In genomic region chr1:23383547-23384311, GRCh38 we compare ENCODE assay signal across 1 cellular context.
TF ChIP-seq lines count a peak whose summit lies in the region.

No MANE protein-coding gene starts in this region.

TF ChIP-seq in IMR-90, 13 proteins besides CTCF, POLR2A, EP300 and RAD21 (continued from another document):
- TF ChIP-seq CHD1 (IDR thresholded peaks at IDR 0.05; ENCODE audit: low read depth, low read length), result no peak
- TF ChIP-seq MAZ (IDR thresholded peaks at IDR 0.05; ENCODE audit: borderline replicate concordance, low read depth, low read length), result no peak
- no peak for TF ChIP-seq CEBPB (IDR thresholded peaks at IDR 0.05; ENCODE audit: low read depth, low read length)
TF ChIP-seq in IMR-90: peak in this region for 0.
